In genomic region chr11:1829039-1829820, GRCh38 we compare ENCODE assay signal across 11 cellular contexts. TPM values are rescaled to one million over a fixed set of nuclear protein-coding genes. Genes with fewer than 3 reads are reported as not detected.
A peak's percentile ranks its signal among the peaks of the same experiment; 100 is the strongest.
DNase-seq lines count a peak whose midpoint lies in the region; ATAC-seq and TF ChIP-seq lines count a peak whose summit lies in the region.
"Had no signal": no experiment of that assay in that cellular context is flagged by ENCODE, and none has a peak within 500 bp of the region (broad histone marks: within the 10 kb centered on the region; RNA-seq: fewer than 3 reads in every experiment).

No MANE protein-coding gene starts in this region.

- H3K4me3 ChIP-seq in AG04449 (ENCODE audit: low read depth, low read length) (no peak overlapping the region), breast epithelium (no peak overlapping the region), mesenchymal stem cell (ENCODE audit: insufficient read depth in 1 of 2, low read depth in 1 of 2, low read length in 2 of 2) (no peak overlapping the region)

- no peak for ATAC-seq in GM18502 (IDR thresholded peaks at IDR 0.05; ENCODE audit: poor library complexity, unreplicated experiment)

- TF ChIP-seq CTCF in AG04449 (IDR thresholded peaks at IDR 0.05; ENCODE audit: insufficient read depth, low read length, missing control alignments) (no peak), breast epithelium (IDR thresholded peaks at IDR 0.05) (no peak)

- no peak for TF ChIP-seq POLR2A in breast epithelium (IDR thresholded peaks at IDR 0.05)

- peak overlapping the region in 1 of 2 experiments; percentile 78 for H2BK12ac ChIP-seq in mesenchymal stem cell (ENCODE audit: low read length in 2 of 2)

- CTCF ChIA-PET in AG04449 (lab: Yijun Ruan, JAX) = interaction anchor here (0.8 to 13.7 kb wide), 8 partner anchors 8 to 324 kb away, joined by 3 to 671 read pairs (median 6); partner anchors contain the start of gene KRTAP5-6

- H3K79me1 ChIP-seq in mesenchymal stem cell (replicated peaks; ENCODE audit: low read length, poor library complexity, severe bottlenecking) = no peaks in the 10 kb centered on the region

- H3K9ac ChIP-seq in mesenchymal stem cell (ENCODE audit: low read length) = no peak overlapping the region

- intact Hi-C loops in breast epithelium (cut with DNase I; ENCODE audit: low total_unique reads) = no loop called here

- H3K27me3 ChIP-seq in breast epithelium (no peaks in the 10 kb centered on the region), mesenchymal stem cell (ENCODE audit: control insufficient read depth in 1 of 2, insufficient read depth in 1 of 2, low read length in 2 of 2) (peaks cover 0 to 54% of the 10 kb centered on the region in 2 experiments)

- WGBS in mesenchymal stem cell = 47% methylated on average over 10 of the region's 11 CpGs

- H3K4me1 ChIP-seq in breast epithelium = peaks cover 21 to 34% of the 10 kb centered on the region in 2 donors
- peaks cover 83% of the 10 kb centered on the region for H3K4me1 ChIP-seq in mesenchymal stem cell (ENCODE audit: control insufficient read depth, insufficient read depth, low read depth, low read length)

- H3K23ac ChIP-seq in mesenchymal stem cell (ENCODE audit: low read length in 2 of 2) = no peak overlapping the region

- no peaks in the 10 kb centered on the region for H3K36me3 ChIP-seq in breast epithelium
- no peaks in the 10 kb centered on the region for H3K36me3 ChIP-seq in mesenchymal stem cell (ENCODE audit: control insufficient read depth in 1 of 2, insufficient read depth in 2 of 2, low read depth in 1 of 2, low read length in 2 of 2)

- no peak overlapping the region for H3K14ac ChIP-seq in mesenchymal stem cell (ENCODE audit: low read length in 2 of 2)

- H3K9me3 ChIP-seq in breast epithelium (no peaks in the 10 kb centered on the region), mesenchymal stem cell (ENCODE audit: control insufficient read depth, low read length) (no peaks in the 10 kb centered on the region)

- no peak overlapping the region for H3K18ac ChIP-seq in mesenchymal stem cell (ENCODE audit: low read depth in 1 of 2, low read length in 2 of 2)

- no peak overlapping the region for H2BK15ac ChIP-seq in mesenchymal stem cell (ENCODE audit: low read depth, poor library complexity, severe bottlenecking)

- H4K91ac ChIP-seq in mesenchymal stem cell (ENCODE audit: low read length) = no peak overlapping the region

- H3K27ac ChIP-seq in breast epithelium = peak overlapping the region; percentile 70 to 85
- peak overlapping the region; percentile 11 for H3K27ac ChIP-seq in mesenchymal stem cell (ENCODE audit: low read length, poor library complexity, severe bottlenecking)

- H4K8ac ChIP-seq in mesenchymal stem cell (ENCODE audit: low read length) = no peak overlapping the region

- POLR2A ChIA-PET in AG04449 (lab: Yijun Ruan, JAX) = no interaction called here

- peak overlapping the region; percentile 63 for H2AK5ac ChIP-seq in mesenchymal stem cell (ENCODE audit: low read length, severe bottlenecking)

- H3K4me2 ChIP-seq in mesenchymal stem cell (ENCODE audit: low read length, poor library complexity, severe bottlenecking) = no peak overlapping the region

- no peak overlapping the region for H2BK120ac ChIP-seq in mesenchymal stem cell (ENCODE audit: low read depth, low read length)

- no peak overlapping the region for H3K4ac ChIP-seq in mesenchymal stem cell (ENCODE audit: low read depth in 1 of 2, low read length in 2 of 2)

- H2AFZ ChIP-seq in mesenchymal stem cell (ENCODE audit: low read depth, low read length) = no peak overlapping the region

- DNase-seq in AG04449 (ENCODE audit: low read depth, low spot score) (peak; percentile 31), HT-29 (ENCODE audit: low spot score) (peak; percentile 73), breast epithelium (ENCODE audit: low spot score in 2 of 2) (peak in 1 of 2 donors; percentile 83), mesenchymal stem cell (peak; percentile 49), NCI-H1694 (lab: John Stamatoyannopoulos, UW) (no peak), SKM-1 treated with dmso at 0.1 percent for 144 hours (lab: John Stamatoyannopoulos, UW; ENCODE audit: unreplicated experiment) (no peak), NCI-H2227 (lab: John Stamatoyannopoulos, UW; ENCODE audit: unreplicated experiment) (no peak)
- DNase-seq: CD8-positive, alpha-beta memory T cell; NCI-H187 treated with DMSO at 0.1 percent for 48 hours; occipital lobe had no signal

- H2BK5ac ChIP-seq in mesenchymal stem cell (ENCODE audit: low read depth, low read length, poor library complexity, severe bottlenecking) = no peak overlapping the region

RNA-seq across cellular contexts. Expression of gene SYT8, which starts 5.6 kb away (rescaled TPM):
- 59.9 and 63.4 TPM in 2 replicates for total RNA-seq in HT-29 (2014; rRNA removed; shearing (Covaris generic))
- 10 to 100 TPM in 2 of 3 donors, not detected in 1; 10.7 to 12.1 TPM for total RNA-seq in breast epithelium
- polyA plus RNA-seq in mesenchymal stem cell (2013, experiment 1 of 2) = not detected
- not detected for polyA plus RNA-seq in mesenchymal stem cell (2013, experiment 2 of 2)
- total RNA-seq: CD8-positive, alpha-beta memory T cell; occipital lobe had no signal
- polyA plus RNA-seq: CD8-positive, alpha-beta memory T cell had no signal

RNA-seq across cellular contexts. Expression of gene TNNI2, which starts 9.6 kb away (rescaled TPM):
- total RNA-seq in HT-29 (2014; rRNA removed; shearing (Covaris generic)) = 4.6 and 17.2 TPM in 2 replicates
- total RNA-seq in breast epithelium = 1 to 10 TPM in 2 of 3 donors, not detected in 1; 1.6 to 5.6 TPM
- not detected for polyA plus RNA-seq in mesenchymal stem cell (2013, experiment 1 of 2)
- polyA plus RNA-seq in mesenchymal stem cell (2013, experiment 2 of 2) = 0.07 TPM
- polyA plus RNA-seq: CD8-positive, alpha-beta memory T cell had no signal

RNA-seq across cellular contexts. Expression of gene LSP1, which starts 23.7 kb away (rescaled TPM):
- total RNA-seq in HT-29 (2014; rRNA removed; shearing (Covaris generic)) = 0.05 and 0.60 TPM in 2 replicates
- 10 to 100 TPM; 21.4 to 36.0 (median 23.6) TPM for total RNA-seq in breast epithelium
- 1.3 TPM for polyA plus RNA-seq in mesenchymal stem cell (2013, experiment 1 of 2)
- polyA plus RNA-seq in mesenchymal stem cell (2013, experiment 2 of 2) = 1.3 TPM

Comparison
In these comparisons a context has a peak if more than half of its experiments do, and no peak if none do; other contexts are left out.
1. DNase-seq: peak in AG04449 (single experiment), HT-29 (single experiment) and mesenchymal stem cell (single experiment); none in NCI-H1694 (single experiment), SKM-1 treated with dmso at 0.1 percent for 144 hours (single experiment) and NCI-H2227 (single experiment).
2. RNA of gene LSP1, which starts 23.7 kb away (total RNA-seq): 21.4 to 36.0 TPM in breast epithelium; 0.05 to 0.60 TPM in HT-29; every median in the first group is over 10 times any median in the second.